Comparison of ENCODE assay signal across 9 cellular contexts in the genomic region with DNA sequence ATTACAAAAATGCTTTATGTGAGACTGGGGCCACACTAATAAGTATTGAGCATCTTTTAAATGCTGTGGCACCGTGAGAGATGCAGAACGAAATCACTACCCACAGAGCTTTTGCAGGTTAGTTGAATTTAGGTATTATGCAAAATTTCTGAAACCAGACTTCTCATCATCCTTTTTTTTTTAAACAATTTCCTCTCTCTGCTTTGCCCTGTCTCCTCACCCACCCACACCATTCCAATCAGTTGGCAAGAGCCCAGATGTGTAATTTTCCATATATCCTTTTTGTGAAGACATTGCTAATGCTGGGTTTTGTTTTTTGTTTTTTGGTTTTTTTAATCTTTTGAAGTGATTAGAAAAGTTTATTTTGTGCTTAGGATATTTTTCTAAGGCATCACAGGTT. TPM values are rescaled to one million over a fixed set of nuclear protein-coding genes. Genes with fewer than 3 reads are reported as not detected.
A peak's percentile ranks its signal among the peaks of the same experiment; 100 is the strongest.
DNase-seq lines count a peak whose midpoint lies in the region; ATAC-seq and TF ChIP-seq lines count a peak whose summit lies in the region.
"Had no signal": no experiment of that assay in that cellular context is flagged by ENCODE, and none has a peak within 500 bp of the region (broad histone marks: within the 10 kb centered on the region; RNA-seq: fewer than 3 reads in every experiment).

No MANE protein-coding gene starts in this region.

- peaks cover 15% of the 10 kb centered on the region for H3K36me3 Mint-ChIP-seq in activated CD4-positive, alpha-beta T cell treated with anti-CD3 and anti-CD28 coated beads for 36 hours (ENCODE audit: low read depth)
- H3K36me3 Mint-ChIP-seq in activated B cell treated with CpG ODN at 0.5 μM for 24 hours (ENCODE audit: low read depth), result peaks cover 33% of the 10 kb centered on the region

- WGBS in stomach, 5 donors, result 35 to 60% (median 48%) methylated on average over 2 of the region's 2 CpGs

- peaks cover 7 to 25% (median 13%) of the 10 kb centered on the region in 4 donors for H3K4me1 ChIP-seq in stomach

- H3K9me3 Mint-ChIP-seq in activated CD4-positive, alpha-beta T cell treated with anti-CD3 and anti-CD28 coated beads for 36 hours (ENCODE audit: low read depth), result no peaks in the 10 kb centered on the region
- no peaks in the 10 kb centered on the region for H3K9me3 Mint-ChIP-seq in activated B cell treated with CpG ODN at 0.5 μM for 24 hours

- no peak for TF ChIP-seq POLR2A in stomach (IDR thresholded peaks at IDR 0.05)

- DNase-seq in activated CD4-positive, alpha-beta T cell treated with anti-CD3 and anti-CD28 coated beads for 36 hours, result no peak
- DNase-seq in activated CD4-positive, alpha-beta T cell treated with anti-CD3 and anti-CD28 coated beads, Interleukin-2, amount 50 U/mL, for 1 hour, result no peak
- DNase-seq in activated B cell treated with CpG ODN at 0.5 μM for 24 hours (no peak), stomach (no peak), glomerular visceral epithelial cell (ENCODE audit: extremely low spot score) (no peak), SIG-M5 (lab: John Stamatoyannopoulos, UW) (no peak)
- DNase-seq: activated CD4-positive, CD25-positive, alpha-beta regulatory T cell had no signal

- H3K27me3 Mint-ChIP-seq in activated CD4-positive, alpha-beta T cell treated with anti-CD3 and anti-CD28 coated beads for 36 hours, result no peaks in the 10 kb centered on the region
- H3K27me3 Mint-ChIP-seq in activated B cell treated with CpG ODN at 0.5 μM for 24 hours, result no peaks in the 10 kb centered on the region

- TF ChIP-seq EP300 in stomach (IDR thresholded peaks at IDR 0.05), result no peak

- peak overlapping the region; percentile 96 for H3K4me3 Mint-ChIP-seq in activated CD4-positive, alpha-beta T cell treated with anti-CD3 and anti-CD28 coated beads for 36 hours
- peak overlapping the region; percentile 99 for H3K4me3 Mint-ChIP-seq in activated B cell treated with CpG ODN at 0.5 μM for 24 hours

- POLR2A ChIA-PET in activated CD4-positive, alpha-beta T cell treated with anti-CD3 and anti-CD28 coated beads for 36 hours (lab: Charles Lee), result interaction anchor here (0.8 kb wide), 1 partner anchor 13 kb away, joined by 3 read pairs; no protein-coding TSS in a partner anchor
- POLR2A ChIA-PET in activated B cell treated with CpG ODN at 0.5 μM for 24 hours (lab: Charles Lee), result interaction anchor here (0.9 to 2.1 kb wide), 3 partner anchors 55 to 383 kb away, joined by 3 to 13 read pairs (median 11); partner anchors contain the start of genes CDK13 and RALA

- peak overlapping the region; percentile 34 for H3K27ac Mint-ChIP-seq in activated CD4-positive, alpha-beta T cell treated with anti-CD3 and anti-CD28 coated beads for 36 hours
- H3K27ac Mint-ChIP-seq in activated B cell treated with CpG ODN at 0.5 μM for 24 hours, result no peak overlapping the region

- CTCF ChIA-PET in activated CD4-positive, alpha-beta T cell treated with anti-CD3 and anti-CD28 coated beads for 36 hours (lab: Charles Lee), result interaction anchor here (0.7 to 2.1 kb wide), 4 partner anchors 12 to 911 kb away, joined by 3 to 19 read pairs (median 3); no protein-coding TSS in a partner anchor
- CTCF ChIA-PET in activated B cell treated with CpG ODN at 0.5 μM for 24 hours (lab: Charles Lee), result interaction anchor here (1.1 to 1.4 kb wide), 4 partner anchors 11 to 180 kb away, joined by 3 to 9 read pairs (median 4); no protein-coding TSS in a partner anchor

- H3K27me3 ChIP-seq in stomach, result no peaks in the 10 kb centered on the region

- H3K36me3 ChIP-seq in stomach, result peaks cover 0 to 31% (median 23%) of the 10 kb centered on the region in 4 donors

- intact Hi-C loops in activated CD4-positive, alpha-beta T cell treated with anti-CD3 and anti-CD28 coated beads for 36 hours (cut with DNase I, micrococcal nuclease), result loop anchor here (2.0 to 5.0 kb wide), 3 partner anchors 58 to 565 kb away; partner anchors contain the start of genes CDK13 (in 1 of the 2) and MPLKIP (in 1 of the 2)
- intact Hi-C loops in activated B cell treated with CpG ODN at 0.5 μM for 24 hours (cut with micrococcal nuclease), result loop anchor here (2.0 to 5.0 kb wide), 3 partner anchors 382 to 1390 kb away; partner anchors contain the start of genes STARD3NL and VPS41
- intact Hi-C loops in stomach (cut with DNase I; ENCODE audit: low total_unique reads), result no loop called here

- peaks cover 14% of the 10 kb centered on the region for H3K4me1 Mint-ChIP-seq in activated CD4-positive, alpha-beta T cell treated with anti-CD3 and anti-CD28 coated beads for 36 hours
- H3K4me1 Mint-ChIP-seq in activated B cell treated with CpG ODN at 0.5 μM for 24 hours, result peaks cover 22% of the 10 kb centered on the region

- no peak for ATAC-seq in activated CD4-positive, alpha-beta T cell treated with anti-CD3 and anti-CD28 coated beads for 36 hours
- no peak for ATAC-seq in activated B cell treated with CpG ODN at 0.5 μM for 24 hours (ENCODE audit: low read depth)
- no peak for ATAC-seq in GM18858 (IDR thresholded peaks at IDR 0.05; ENCODE audit: unreplicated experiment)

- H3K4me3 ChIP-seq in iPS-11a (ENCODE audit: low read depth, low read length) (peak overlapping the region; percentile 93), stomach (peak overlapping the region; percentile 66 to 89 (median 76))

- H3K27ac ChIP-seq in stomach, result no peak overlapping the region

- no peak for TF ChIP-seq CTCF in activated B cell treated with CpG ODN at 0.5 μM for 24 hours (IDR thresholded peaks at IDR 0.05)
- TF ChIP-seq CTCF in stomach (IDR thresholded peaks at IDR 0.05), result no peak

- no peaks in the 10 kb centered on the region for H3K9me3 ChIP-seq in stomach

RNA-seq across cellular contexts. Expression of gene YAE1, which starts 1.1 kb away (rescaled TPM):
- total RNA-seq in activated CD4-positive, alpha-beta T cell treated with anti-CD3 and anti-CD28 coated beads for 36 hours, result 10 to 100 TPM in 1 of 2 experiments, 1 to 10 TPM in 1; 9.8 to 13.5 TPM
- total RNA-seq in activated B cell treated with CpG ODN at 0.5 μM for 24 hours (13.3 and 16.1 TPM in 2 replicates), stomach (10 to 100 TPM in 2 of 5 donors, 1 to 10 TPM in 3; 1.2 to 33.0 (median 9.6) TPM)
- polyA plus RNA-seq in stomach, result 10 to 100 TPM; 26.5 to 38.6 (median 29.4) TPM

RNA-seq across cellular contexts. Expression of gene RALA, which starts 56.1 kb away (rescaled TPM):
- total RNA-seq in activated CD4-positive, alpha-beta T cell treated with anti-CD3 and anti-CD28 coated beads for 36 hours, result 10 to 100 TPM; 30.7 to 33.7 TPM
- 32.6 and 37.3 TPM in 2 replicates for total RNA-seq in activated B cell treated with CpG ODN at 0.5 μM for 24 hours
- total RNA-seq in stomach, result 10 to 100 TPM; 10.6 to 40.3 (median 33.8) TPM
- 10 to 100 TPM; 26.6 to 57.0 (median 29.4) TPM for polyA plus RNA-seq in stomach
